Comparison of ENCODE assay signal across 16 cellular contexts in genomic region chr11:95444309-95445202, GRCh38.
"Had no signal": no experiment of that assay in that cellular context is flagged by ENCODE, and none has a peak within 500 bp of the region (broad histone marks: within the 10 kb centered on the region; RNA-seq: fewer than 3 reads in every experiment).

No MANE protein-coding gene starts in this region.

- DNase-seq: activated CD4-positive, alpha-beta T cell treated with anti-CD3 and anti-CD28 coated beads, Interleukin-2, amount 50 U/mL, for 4 hours; activated naive CD4-positive, alpha-beta T cell treated with anti-CD3 and anti-CD28 coated beads, Interleukin-2, amount 50 U/mL, for 16 hours; activated T-cell treated with anti-CD3 and anti-CD28 coated beads, Interleukin-2, amount 50 U/mL, for 1 hour; adrenal gland; central memory CD4-positive, alpha-beta T cell; endodermal cell; pancreas; retina; stomach; uterus had no signal

- H3K4me3 Mint-ChIP-seq: dendritic cell treated with granulocyte-macrophage colony-stimulating factor and Interleukin-4, amounts not matched to agents 40 ng/mL and 50 ng/mL, for 4 days; endodermal cell; neural crest cell had no signal

- H3K4me3 ChIP-seq: adrenal gland, esophagus muscularis mucosa, pancreas, skin epidermis, stomach, uterus had no signal

- H3K9me3 Mint-ChIP-seq: dendritic cell treated with granulocyte-macrophage colony-stimulating factor and Interleukin-4, amounts not matched to agents 40 ng/mL and 50 ng/mL, for 4 days had no signal

- H3K36me3 ChIP-seq: adrenal gland, esophagus muscularis mucosa, pancreas, stomach, uterus had no signal

- H3K27ac Mint-ChIP-seq: dendritic cell treated with granulocyte-macrophage colony-stimulating factor and Interleukin-4, amounts not matched to agents 40 ng/mL and 50 ng/mL, for 4 days; endodermal cell had no signal

- H3K9me3 ChIP-seq: adrenal gland, esophagus muscularis mucosa, pancreas, stomach, uterus had no signal

- H3K27ac ChIP-seq: adrenal gland, esophagus muscularis mucosa, pancreas, stomach, uterus had no signal

- H3K27me3 Mint-ChIP-seq: dendritic cell treated with granulocyte-macrophage colony-stimulating factor and Interleukin-4, amounts not matched to agents 40 ng/mL and 50 ng/mL, for 4 days had no signal

- ATAC-seq: left lobe of liver, pancreas had no signal

- FAIRE-seq: islet of Langerhans, pancreas had no signal

- H3K4me1 ChIP-seq: adrenal gland, pancreas, stomach, uterus had no signal

- H3K27me3 ChIP-seq: adrenal gland, esophagus muscularis mucosa, pancreas, stomach, uterus had no signal

- H3K4me1 Mint-ChIP-seq: neural crest cell had no signal
